21 cellular contexts compared by ENCODE assay signal in the genomic region with DNA sequence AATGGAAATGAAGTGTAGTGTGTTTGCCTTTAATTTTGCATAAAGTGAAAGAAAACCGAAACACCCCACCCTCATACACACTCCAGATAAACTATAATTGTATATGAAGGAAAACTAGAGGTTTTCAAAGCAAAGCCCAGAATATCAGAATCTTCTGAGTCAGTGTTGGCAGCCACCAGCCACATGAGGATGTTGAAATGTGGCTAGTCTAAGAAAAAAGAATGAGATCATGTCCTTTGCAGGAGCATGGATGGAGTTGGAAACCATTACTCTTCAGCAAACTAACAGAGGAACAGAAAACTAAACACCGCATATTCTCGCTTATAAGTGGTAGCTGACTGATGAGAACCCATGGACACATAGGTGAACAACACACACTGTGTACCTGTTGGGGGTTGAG. TPM values are rescaled to one million over a fixed set of nuclear protein-coding genes. Genes with fewer than 3 reads are reported as not detected.
"Had no signal": no experiment of that assay in that cellular context is flagged by ENCODE, and none has a peak within 500 bp of the region (broad histone marks: within the 10 kb centered on the region; RNA-seq: fewer than 3 reads in every experiment).

No MANE protein-coding gene starts in this region.

- H3K36me3 ChIP-seq: neutrophil, ovary, prostate gland, suprapubic skin, tibial nerve, WERI-Rb-1 had no signal

- H3K9me3 ChIP-seq: neutrophil, ovary, prostate gland, suprapubic skin, tibial nerve had no signal

- H3K27ac ChIP-seq: neutrophil, ovary, prostate gland, tibial nerve, WERI-Rb-1 had no signal

- H3K4me1 ChIP-seq: prostate gland, tibial nerve had no signal

- ATAC-seq: activated CD8-positive, alpha-beta memory T cell treated with anti-CD3 and anti-CD28 coated beads, Interleukin-2, amount 10 ng/mL, durations not matched to agents 7 days and 5 days; activated CD8-positive, alpha-beta T cell treated with anti-CD3 and anti-CD28 coated beads for 36 hours; effector memory CD8-positive, alpha-beta T cell; esophagus mucosa; T-cell had no signal

- DNase-seq: activated CD4-positive, alpha-beta T cell treated with anti-CD3 and anti-CD28 coated beads, Interleukin-2, amount 10 ng/mL, durations not matched to agents 7 days and 5 days; activated CD4-positive, CD25-positive, alpha-beta regulatory T cell treated with anti-CD3 and anti-CD28 coated beads, Interleukin-2, amount 50 U/mL, for 72 hours; activated CD8-positive, alpha-beta memory T cell treated with anti-CD3 and anti-CD28 coated beads, Interleukin-2, amount 10 ng/mL, durations not matched to agents 7 days and 5 days; activated CD8-positive, alpha-beta T cell treated with anti-CD3 and anti-CD28 coated beads for 36 hours; activated effector memory CD4-positive, alpha-beta T cell treated with anti-CD3 and anti-CD28 coated beads, Interleukin-2, amount 50 U/mL, for 16 hours; activated naive CD4-positive, alpha-beta T cell treated with anti-CD3 and anti-CD28 coated beads, Interleukin-2, amount 10 ng/mL, durations not matched to agents 7 days and 5 days; activated T-cell treated with anti-CD3 and anti-CD28 coated beads for 4 hours; caudate nucleus; effector memory CD8-positive, alpha-beta T cell; hippocampal formation; ovary; stimulated activated CD4-positive, alpha-beta T cell treated with anti-CD3 and anti-CD28 coated beads, Interleukin-1b, Interleukin-23, amount 100 ng/mL, for 48 hours; T-cell; WERI-Rb-1 had no signal

- H3K27me3 ChIP-seq: dorsolateral prefrontal cortex, ovary, suprapubic skin, tibial nerve had no signal

- H3K4me3 ChIP-seq: dorsolateral prefrontal cortex, ovary, prostate gland, suprapubic skin, tibial nerve had no signal

RNA-seq across cellular contexts. Expression of a gene that starts 41.4 kb away (rescaled TPM):
- total RNA-seq: fibroblast of villous mesenchyme had no signal
